Comparison of ENCODE assay signal across 11 cellular contexts in genomic region chr22:18523328-18523727, GRCh38. TPM values are rescaled to one million over a fixed set of nuclear protein-coding genes. Genes with fewer than 3 reads are reported as not detected.
"Had no signal": no experiment of that assay in that cellular context is flagged by ENCODE, and none has a peak within 500 bp of the region (broad histone marks: within the 10 kb centered on the region; RNA-seq: fewer than 3 reads in every experiment).

No MANE protein-coding gene starts in this region.

RNA-seq across cellular contexts. Expression of gene TMEM191B, which starts 4.3 kb away (rescaled TPM):
- total RNA-seq: ascending aorta had no signal

RNA-seq across cellular contexts. Expression of gene GGTLC3, which starts 5.4 kb away (rescaled TPM):
- total RNA-seq: activated CD4-positive, alpha-beta T cell treated with anti-CD3 and anti-CD28 coated beads for 36 hours; activated CD4-positive, alpha-beta T cell treated with anti-CD3 and anti-CD28 coated beads, Interleukin-2, amount 10 ng/mL, durations not matched to agents 7 days and 5 days; activated CD8-positive, alpha-beta T cell treated with anti-CD3 and anti-CD28 coated beads, Interleukin-2, amount 10 ng/mL, durations not matched to agents 7 days and 5 days; activated naive CD8-positive, alpha-beta T cell treated with anti-CD3 and anti-CD28 coated beads, Interleukin-2, amount 10 ng/mL, durations not matched to agents 7 days and 5 days; activated T-helper 2 cell treated with anti-CD3 and anti-CD28 coated beads, Interferon-gamma antibody, Interleukin-2, Interleukin-4, amounts not matched to agents 10 μg/mL and 5 μg/mL and 100 μg/mL, durations not matched to agents 14 hours and 24 hours and 36 hours; ascending aorta; breast epithelium; cardiac septum; LHCN-M2; NCI-H460 had no signal
- polyA plus RNA-seq: adipose tissue had no signal
